In the genomic region with DNA sequence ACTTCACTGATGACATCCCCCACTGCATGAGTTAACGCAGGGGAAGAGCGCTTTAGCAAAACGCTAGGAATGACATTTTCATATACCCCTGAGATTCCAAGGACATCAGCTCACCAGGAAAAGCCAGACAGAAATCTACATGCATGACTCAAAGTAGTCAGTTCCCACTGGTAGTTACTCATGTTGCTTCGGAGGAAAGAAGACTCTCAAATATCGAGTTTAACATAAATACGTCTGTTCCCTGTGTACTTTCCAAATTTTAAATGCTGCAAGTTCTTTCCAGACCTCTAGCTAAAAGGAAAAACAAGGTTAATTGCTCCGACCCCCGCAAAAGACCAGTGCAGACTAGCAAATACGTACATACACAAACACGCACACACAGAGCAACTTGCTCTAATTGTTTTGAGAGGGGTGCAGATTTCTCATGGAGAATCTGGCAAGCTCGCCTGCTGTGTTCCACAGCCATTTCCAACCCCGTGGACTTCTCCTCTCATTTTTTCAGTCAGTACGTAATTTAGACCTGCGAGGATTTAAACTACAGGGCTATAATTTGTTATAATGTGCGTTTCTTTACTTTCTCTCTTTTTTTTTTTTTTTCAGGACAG, we compare ENCODE assay signal across 14 cellular contexts.
DNase-seq lines count a peak whose midpoint lies in the region; ATAC-seq and TF ChIP-seq lines count a peak whose summit lies in the region.
"Had no signal": no experiment of that assay in that cellular context is flagged by ENCODE, and none has a peak within 500 bp of the region (broad histone marks: within the 10 kb centered on the region; RNA-seq: fewer than 3 reads in every experiment).

No MANE protein-coding gene starts in this region.

- no peak for TF ChIP-seq EP300 in neural cell (conservative IDR thresholded peaks at IDR 0.05; ENCODE audit: poor library complexity, severe bottlenecking)

- H3K79me2 ChIP-seq in ACC112 (ENCODE audit: control insufficient read depth, insufficient read depth, low read length, unreplicated experiment) (no peaks in the 10 kb centered on the region), neural cell (replicated peaks; ENCODE audit: insufficient read depth, low read length) (no peaks in the 10 kb centered on the region)

- no peak overlapping the region for H3K9ac ChIP-seq in neural cell (ENCODE audit: low read length)

- peak overlapping the region; percentile 80 for H3K27ac ChIP-seq in ACC112 (ENCODE audit: low read depth, low read length)
- peak overlapping the region in 3 of 4 donors; percentile 2 to 70 (median 20) for H3K27ac ChIP-seq in Peyer's patch
- peak overlapping the region; percentile 11 for H3K27ac ChIP-seq in neural cell (ENCODE audit: low read length)

- no peak for DNase-seq in Peyer's patch
- DNase-seq in fibroblast of gingiva (ENCODE audit: low read depth): peak; percentile 78
- DNase-seq in NCI-H526 treated with DMSO at 0.1 percent for 48 hours (lab: John Stamatoyannopoulos, UW): no peak
- DNase-seq in HUDEP-2 (lab: John Stamatoyannopoulos, UW; ENCODE audit: unreplicated experiment in 76 of 76): no peak
- no peak for DNase-seq in NCI-H1417 treated with DMSO at 0.1 percent for 48 hours (lab: John Stamatoyannopoulos, UW)
- DNase-seq: activated B cell treated with CpG ODN at 0.5 μM for 24 hours; activated T-cell treated with anti-CD3 and anti-CD28 coated beads, Interleukin-2, amount 50 U/mL, for 48 hours; H7; MM.1S; SIG-M5 had no signal

- no peaks in the 10 kb centered on the region for H4K20me1 ChIP-seq in neural cell (ENCODE audit: insufficient read depth)

- no peak overlapping the region for H3K4me2 ChIP-seq in neural cell (ENCODE audit: low read length)

- H3K4me3 ChIP-seq in ACC112 (ENCODE audit: low read depth, low read length) (peak overlapping the region; percentile 64), Peyer's patch (no peak overlapping the region), neural cell (ENCODE audit: low read length) (peak overlapping the region; percentile 30)

- peaks cover 57% of the 10 kb centered on the region for H3K4me1 ChIP-seq in ACC112 (ENCODE audit: control insufficient read depth, insufficient read depth, low read length, unreplicated experiment)
- peaks cover 0 to 4% (median 0%) of the 10 kb centered on the region in 4 donors for H3K4me1 ChIP-seq in Peyer's patch

- H3F3A ChIP-seq in neural cell (ENCODE audit: insufficient read depth, low read length, poor library complexity, severe bottlenecking): no peaks in the 10 kb centered on the region

- no peak for ATAC-seq in HG02973 (IDR thresholded peaks at IDR 0.05; ENCODE audit: unreplicated experiment)
- ATAC-seq: sciatic nerve had no signal

- no peaks in the 10 kb centered on the region for H3K9me2 ChIP-seq in neural cell (ENCODE audit: insufficient read depth, low read length)

- peak overlapping the region; percentile 99 for H2AFZ ChIP-seq in ACC112 (ENCODE audit: low read length, unreplicated experiment)
- H2AFZ ChIP-seq in neural cell (ENCODE audit: low read depth, low read length): no peak overlapping the region

- H3K9me3 ChIP-seq in Peyer's patch (no peaks in the 10 kb centered on the region), neural cell (ENCODE audit: low read length) (no peaks in the 10 kb centered on the region)

- H3K36me3 ChIP-seq in ACC112 (ENCODE audit: insufficient read depth, low read length) (no peaks in the 10 kb centered on the region), Peyer's patch (no peaks in the 10 kb centered on the region), neural cell (ENCODE audit: insufficient read depth, low read length) (no peaks in the 10 kb centered on the region)

- TF ChIP-seq CTCF in Peyer's patch (IDR thresholded peaks at IDR 0.05) (no peak), neural cell (IDR thresholded peaks at IDR 0.05; ENCODE audit: poor library complexity, severe bottlenecking) (no peak)

- H3K27me3 ChIP-seq in ACC112 (ENCODE audit: insufficient read depth, low read length): no peaks in the 10 kb centered on the region
- no peaks in the 10 kb centered on the region for H3K27me3 ChIP-seq in Peyer's patch
- H3K27me3 ChIP-seq in neural cell (ENCODE audit: insufficient read depth, low read depth, low read length): no peaks in the 10 kb centered on the region

- TF ChIP-seq POLR2A in Peyer's patch (IDR thresholded peaks at IDR 0.05): no peak

- TF ChIP-seq RAD21 in neural cell (conservative IDR thresholded peaks at IDR 0.05): no peak

TF ChIP-seq in neural cell, 6 proteins besides CTCF, POLR2A, EP300 and RAD21:
- TF ChIP-seq EZH2 (IDR thresholded peaks at IDR 0.05; ENCODE audit: borderline replicate concordance, insufficient read depth, low read length, poor library complexity, severe bottlenecking): no peak
- TF ChIP-seq, protein P1, sequence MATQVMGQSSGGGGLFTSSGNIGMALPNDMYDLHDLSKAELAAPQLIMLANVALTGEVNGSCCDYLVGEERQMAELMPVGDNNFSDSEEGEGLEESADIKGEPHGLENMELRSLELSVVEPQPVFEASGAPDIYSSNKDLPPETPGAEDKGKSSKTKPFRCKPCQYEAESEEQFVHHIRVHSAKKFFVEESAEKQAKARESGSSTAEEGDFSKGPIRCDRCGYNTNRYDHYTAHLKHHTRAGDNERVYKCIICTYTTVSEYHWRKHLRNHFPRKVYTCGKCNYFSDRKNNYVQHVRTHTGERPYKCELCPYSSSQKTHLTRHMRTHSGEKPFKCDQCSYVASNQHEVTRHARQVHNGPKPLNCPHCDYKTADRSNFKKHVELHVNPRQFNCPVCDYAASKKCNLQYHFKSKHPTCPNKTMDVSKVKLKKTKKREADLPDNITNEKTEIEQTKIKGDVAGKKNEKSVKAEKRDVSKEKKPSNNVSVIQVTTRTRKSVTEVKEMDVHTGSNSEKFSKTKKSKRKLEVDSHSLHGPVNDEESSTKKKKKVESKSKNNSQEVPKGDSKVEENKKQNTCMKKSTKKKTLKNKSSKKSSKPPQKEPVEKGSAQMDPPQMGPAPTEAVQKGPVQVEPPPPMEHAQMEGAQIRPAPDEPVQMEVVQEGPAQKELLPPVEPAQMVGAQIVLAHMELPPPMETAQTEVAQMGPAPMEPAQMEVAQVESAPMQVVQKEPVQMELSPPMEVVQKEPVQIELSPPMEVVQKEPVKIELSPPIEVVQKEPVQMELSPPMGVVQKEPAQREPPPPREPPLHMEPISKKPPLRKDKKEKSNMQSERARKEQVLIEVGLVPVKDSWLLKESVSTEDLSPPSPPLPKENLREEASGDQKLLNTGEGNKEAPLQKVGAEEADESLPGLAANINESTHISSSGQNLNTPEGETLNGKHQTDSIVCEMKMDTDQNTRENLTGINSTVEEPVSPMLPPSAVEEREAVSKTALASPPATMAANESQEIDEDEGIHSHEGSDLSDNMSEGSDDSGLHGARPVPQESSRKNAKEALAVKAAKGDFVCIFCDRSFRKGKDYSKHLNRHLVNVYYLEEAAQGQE (IDR thresholded peaks at IDR 0.05; ENCODE audit: borderline replicate concordance): peak; percentile 39
- TF ChIP-seq TAF1 (IDR thresholded peaks at IDR 0.05; ENCODE audit: low read depth): no peak
- TF ChIP-seq MXI1 (conservative IDR thresholded peaks at IDR 0.05; ENCODE audit: poor library complexity, severe bottlenecking): no peak
- TF ChIP-seq POLR2AphosphoS5 (IDR thresholded peaks at IDR 0.05): no peak
- TF ChIP-seq SMC3 (conservative IDR thresholded peaks at IDR 0.05; ENCODE audit: poor library complexity): no peak

Comparison
In these comparisons a context has a peak if more than half of its experiments do, and no peak if none do; other contexts are left out.
1. H3K27ac ChIP-seq: peak in every context shown above with its lines; median percentile 80 in ACC112; 20 in Peyer's patch; 11 in neural cell.
2. H3K4me3 ChIP-seq: peak in ACC112 (single experiment) and neural cell (single experiment); none in Peyer's patch (0 of 4).